ENCODE assay signal across 1 cellular context in genomic region chr17:49277638-49278037, GRCh38.
TF ChIP-seq lines count a peak whose summit lies in the region.

No MANE protein-coding gene starts in this region.

TF ChIP-seq in HepG2, 621 proteins besides CTCF, POLR2A, EP300 and RAD21 (continued from another document and continues in another):
- TF ChIP-seq BATF2 (CRISPR knock-in tag; IDR thresholded peaks at IDR 0.05) (no peak), PRPF4 (IDR thresholded peaks at IDR 0.05; ENCODE audit: low read depth, low read length, poor library complexity, severe bottlenecking) (no peak), ZNF564 (CRISPR knock-in tag; IDR thresholded peaks at IDR 0.05) (no peak), SIN3B (IDR thresholded peaks at IDR 0.05; ENCODE audit: low read length) (no peak), HMG20A (CRISPR knock-in tag; IDR thresholded peaks at IDR 0.05; ENCODE audit: borderline replicate concordance) (0 out of 2 replicates have a peak, but pooled peaks have one; percentile 20), NR2F6 (IDR thresholded peaks at IDR 0.05) (peak; percentile 64; the same call in 1 of the 2 replicates), NR2F6 (CRISPR knock-in tag; IDR thresholded peaks at IDR 0.05) (peak; percentile 84), ZFP41 (CRISPR knock-in tag; IDR thresholded peaks at IDR 0.05; ENCODE audit: borderline replicate concordance) (no peak), HMG20B (CRISPR knock-in tag; conservative IDR thresholded peaks at IDR 0.05) (no peak), ZNF281 (CRISPR knock-in tag; IDR thresholded peaks at IDR 0.05; ENCODE audit: borderline replicate concordance) (no peak), ZNF552 (CRISPR knock-in tag; IDR thresholded peaks at IDR 0.05; ENCODE audit: borderline replicate concordance) (no peak), ZNF136 (CRISPR knock-in tag; IDR thresholded peaks at IDR 0.05; ENCODE audit: low read depth) (no peak), ZNF431 (CRISPR knock-in tag; IDR thresholded peaks at IDR 0.05; ENCODE audit: borderline replicate concordance, low read depth) (no peak), NR3C1 (CRISPR knock-in tag; IDR thresholded peaks at IDR 0.05) (no peak), ZMYM2 (CRISPR knock-in tag; IDR thresholded peaks at IDR 0.05) (0 out of 2 replicates have a peak, but pooled peaks have one; percentile 21), RFX3 (CRISPR knock-in tag; IDR thresholded peaks at IDR 0.05) (no peak), HES4 (CRISPR knock-in tag; IDR thresholded peaks at IDR 0.05; ENCODE audit: borderline replicate concordance) (no peak), MATR3 (CRISPR knock-in tag; IDR thresholded peaks at IDR 0.05) (no peak), SNAPC2 (CRISPR knock-in tag; IDR thresholded peaks at IDR 0.05) (no peak), ZNF790 (CRISPR knock-in tag; IDR thresholded peaks at IDR 0.05; ENCODE audit: borderline replicate concordance) (no peak), MTA1 (CRISPR knock-in tag; IDR thresholded peaks at IDR 0.05; ENCODE audit: borderline replicate concordance) (no peak), FOSL1 (CRISPR knock-in tag; IDR thresholded peaks at IDR 0.05; ENCODE audit: borderline replicate concordance) (no peak), DBP (CRISPR knock-in tag; IDR thresholded peaks at IDR 0.05; ENCODE audit: not compliant biosample characterization) (no peak), WIZ (CRISPR knock-in tag; IDR thresholded peaks at IDR 0.05) (no peak), FOXA1 (IDR thresholded peaks at IDR 0.05) (no peak), FOXA1 (CRISPR knock-in tag; IDR thresholded peaks at IDR 0.05) (no peak), CREM (IDR thresholded peaks at IDR 0.05) (no peak), CREM (CRISPR knock-in tag; IDR thresholded peaks at IDR 0.05) (no peak), CCAR2 (optimal IDR thresholded peaks at IDR 0.05; ENCODE audit: low read depth, low read length) (no peak), ZNF441 (CRISPR knock-in tag; IDR thresholded peaks at IDR 0.05; ENCODE audit: borderline replicate concordance) (no peak), ZNF235 (CRISPR knock-in tag; IDR thresholded peaks at IDR 0.05; ENCODE audit: borderline replicate concordance) (no peak), ZNF543 (CRISPR knock-in tag; IDR thresholded peaks at IDR 0.05) (no peak), CENPT (CRISPR knock-in tag; IDR thresholded peaks at IDR 0.05; ENCODE audit: low read depth) (no peak), PCBP1 (IDR thresholded peaks at IDR 0.05; ENCODE audit: borderline replicate concordance, low read depth, low read length) (no peak), ZFP1 (CRISPR knock-in tag; IDR thresholded peaks at IDR 0.05) (no peak), FLYWCH1 (CRISPR knock-in tag; IDR thresholded peaks at IDR 0.05) (no peak), SOX6 (IDR thresholded peaks at IDR 0.05) (no peak), SOX6 (CRISPR knock-in tag; IDR thresholded peaks at IDR 0.05) (peak; percentile 47; the same call in 1 of the 2 replicates), ZNF691 (CRISPR knock-in tag; IDR thresholded peaks at IDR 0.05; ENCODE audit: borderline replicate concordance, low read depth) (no peak), TBX3 (IDR thresholded peaks at IDR 0.05; ENCODE audit: borderline replicate concordance) (peak; percentile 55; the same call in 1 of the 2 replicates), ZNF460 (CRISPR knock-in tag; IDR thresholded peaks at IDR 0.05; ENCODE audit: borderline replicate concordance) (peak; percentile 85), ZNF737 (CRISPR knock-in tag; IDR thresholded peaks at IDR 0.05; ENCODE audit: borderline replicate concordance) (no peak), ZBTB10 (CRISPR knock-in tag; IDR thresholded peaks at IDR 0.05; ENCODE audit: borderline replicate concordance) (no peak), ZBTB42 (CRISPR knock-in tag; IDR thresholded peaks at IDR 0.05) (no peak)
- TF ChIP-seq, protein P1, sequence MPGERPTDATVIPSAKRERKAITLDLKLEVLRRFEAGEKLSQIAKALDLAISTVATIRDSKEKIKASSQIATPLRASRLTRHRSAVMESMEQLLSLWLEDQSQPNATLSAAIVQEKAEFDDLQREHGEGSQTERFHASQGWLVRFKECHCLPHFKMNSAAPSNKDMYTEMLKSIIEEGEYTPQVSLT (CRISPR knock-in tag; IDR thresholded peaks at IDR 0.05; ENCODE audit: borderline replicate concordance, low read depth): no peak
- TF ChIP-seq, protein P2, sequence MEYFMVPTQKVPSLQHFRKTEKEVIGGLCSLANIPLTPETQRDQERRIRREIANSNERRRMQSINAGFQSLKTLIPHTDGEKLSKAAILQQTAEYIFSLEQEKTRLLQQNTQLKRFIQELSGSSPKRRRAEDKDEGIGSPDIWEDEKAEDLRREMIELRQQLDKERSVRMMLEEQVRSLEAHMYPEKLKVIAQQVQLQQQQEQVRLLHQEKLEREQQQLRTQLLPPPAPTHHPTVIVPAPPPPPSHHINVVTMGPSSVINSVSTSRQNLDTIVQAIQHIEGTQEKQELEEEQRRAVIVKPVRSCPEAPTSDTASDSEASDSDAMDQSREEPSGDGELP (IDR thresholded peaks at IDR 0.05; ENCODE audit: borderline replicate concordance, low read depth): no peak
- TF ChIP-seq, protein P3, sequence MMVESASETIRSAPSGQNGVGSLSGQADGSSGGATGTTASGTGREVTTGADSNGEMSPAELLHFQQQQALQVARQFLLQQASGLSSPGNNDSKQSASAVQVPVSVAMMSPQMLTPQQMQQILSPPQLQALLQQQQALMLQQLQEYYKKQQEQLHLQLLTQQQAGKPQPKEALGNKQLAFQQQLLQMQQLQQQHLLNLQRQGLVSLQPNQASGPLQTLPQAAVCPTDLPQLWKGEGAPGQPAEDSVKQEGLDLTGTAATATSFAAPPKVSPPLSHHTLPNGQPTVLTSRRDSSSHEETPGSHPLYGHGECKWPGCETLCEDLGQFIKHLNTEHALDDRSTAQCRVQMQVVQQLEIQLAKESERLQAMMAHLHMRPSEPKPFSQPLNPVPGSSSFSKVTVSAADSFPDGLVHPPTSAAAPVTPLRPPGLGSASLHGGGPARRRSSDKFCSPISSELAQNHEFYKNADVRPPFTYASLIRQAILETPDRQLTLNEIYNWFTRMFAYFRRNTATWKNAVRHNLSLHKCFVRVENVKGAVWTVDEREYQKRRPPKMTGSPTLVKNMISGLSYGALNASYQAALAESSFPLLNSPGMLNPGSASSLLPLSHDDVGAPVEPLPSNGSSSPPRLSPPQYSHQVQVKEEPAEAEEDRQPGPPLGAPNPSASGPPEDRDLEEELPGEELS (CRISPR knock-in tag; IDR thresholded peaks at IDR 0.05): no peak
- TF ChIP-seq, protein P4, sequence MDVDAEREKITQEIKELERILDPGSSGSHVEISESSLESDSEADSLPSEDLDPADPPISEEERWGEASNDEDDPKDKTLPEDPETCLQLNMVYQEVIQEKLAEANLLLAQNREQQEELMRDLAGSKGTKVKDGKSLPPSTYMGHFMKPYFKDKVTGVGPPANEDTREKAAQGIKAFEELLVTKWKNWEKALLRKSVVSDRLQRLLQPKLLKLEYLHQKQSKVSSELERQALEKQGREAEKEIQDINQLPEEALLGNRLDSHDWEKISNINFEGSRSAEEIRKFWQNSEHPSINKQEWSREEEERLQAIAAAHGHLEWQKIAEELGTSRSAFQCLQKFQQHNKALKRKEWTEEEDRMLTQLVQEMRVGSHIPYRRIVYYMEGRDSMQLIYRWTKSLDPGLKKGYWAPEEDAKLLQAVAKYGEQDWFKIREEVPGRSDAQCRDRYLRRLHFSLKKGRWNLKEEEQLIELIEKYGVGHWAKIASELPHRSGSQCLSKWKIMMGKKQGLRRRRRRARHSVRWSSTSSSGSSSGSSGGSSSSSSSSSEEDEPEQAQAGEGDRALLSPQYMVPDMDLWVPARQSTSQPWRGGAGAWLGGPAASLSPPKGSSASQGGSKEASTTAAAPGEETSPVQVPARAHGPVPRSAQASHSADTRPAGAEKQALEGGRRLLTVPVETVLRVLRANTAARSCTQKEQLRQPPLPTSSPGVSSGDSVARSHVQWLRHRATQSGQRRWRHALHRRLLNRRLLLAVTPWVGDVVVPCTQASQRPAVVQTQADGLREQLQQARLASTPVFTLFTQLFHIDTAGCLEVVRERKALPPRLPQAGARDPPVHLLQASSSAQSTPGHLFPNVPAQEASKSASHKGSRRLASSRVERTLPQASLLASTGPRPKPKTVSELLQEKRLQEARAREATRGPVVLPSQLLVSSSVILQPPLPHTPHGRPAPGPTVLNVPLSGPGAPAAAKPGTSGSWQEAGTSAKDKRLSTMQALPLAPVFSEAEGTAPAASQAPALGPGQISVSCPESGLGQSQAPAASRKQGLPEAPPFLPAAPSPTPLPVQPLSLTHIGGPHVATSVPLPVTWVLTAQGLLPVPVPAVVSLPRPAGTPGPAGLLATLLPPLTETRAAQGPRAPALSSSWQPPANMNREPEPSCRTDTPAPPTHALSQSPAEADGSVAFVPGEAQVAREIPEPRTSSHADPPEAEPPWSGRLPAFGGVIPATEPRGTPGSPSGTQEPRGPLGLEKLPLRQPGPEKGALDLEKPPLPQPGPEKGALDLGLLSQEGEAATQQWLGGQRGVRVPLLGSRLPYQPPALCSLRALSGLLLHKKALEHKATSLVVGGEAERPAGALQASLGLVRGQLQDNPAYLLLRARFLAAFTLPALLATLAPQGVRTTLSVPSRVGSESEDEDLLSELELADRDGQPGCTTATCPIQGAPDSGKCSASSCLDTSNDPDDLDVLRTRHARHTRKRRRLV (CRISPR knock-in tag; IDR thresholded peaks at IDR 0.05): no peak
